Comparison of ENCODE assay signal across 22 cellular contexts in genomic region chrX:134891652-134892051, GRCh38.
"Had no signal": no experiment of that assay in that cellular context is flagged by ENCODE, and none has a peak within 500 bp of the region (broad histone marks: within the 10 kb centered on the region; RNA-seq: fewer than 3 reads in every experiment).

No MANE protein-coding gene starts in this region.

- H3K27ac ChIP-seq: dorsolateral prefrontal cortex, gastrocnemius medialis, lower lobe of right lung, ovary, psoas muscle, sigmoid colon, spleen, testis, tibial artery had no signal

- H3K9me3 ChIP-seq: gastrocnemius medialis, lower lobe of right lung, ovary, psoas muscle, sigmoid colon, spleen, testis, tibial artery had no signal

- H3K27me3 ChIP-seq: gastrocnemius medialis, ovary, sigmoid colon, spleen, testis, tibial artery had no signal

- H3K4me3 ChIP-seq: dorsolateral prefrontal cortex, gastrocnemius medialis, lower lobe of right lung, ovary, psoas muscle, sigmoid colon, spleen, testis, tibial artery had no signal

- ATAC-seq: gastrocnemius medialis; left ventricle myocardium superior; lower lobe of right lung; naive thymus-derived CD8-positive, alpha-beta T cell; psoas muscle; right cardiac atrium; stimulated activated memory B cell treated with anti-CD40 and anti-IgM and Interleukin-4, amounts not matched to agents 10 μg/mL and 1 μg/mL and 100 μg/mL, for 72 hours; stimulated activated naive CD8-positive, alpha-beta T cell treated with anti-CD3 and anti-CD28 coated beads, Interleukin-15, Interleukin-2, amounts not matched to agents 100 U/mL and 50 U/mL, for 24 hours had no signal

- H3K4me1 ChIP-seq: gastrocnemius medialis, lower lobe of right lung, psoas muscle, sigmoid colon, spleen, testis, tibial artery had no signal

- H3K36me3 ChIP-seq: ovary, tibial artery had no signal

- DNase-seq: dorsolateral prefrontal cortex; effector CD4-positive, alpha-beta T cell; foreskin fibroblast; gastrocnemius medialis; head of caudate nucleus; left ventricle myocardium superior; lower lobe of right lung; naive thymus-derived CD8-positive, alpha-beta T cell; nephron progenitor cell; nucleus accumbens; ovary; posterior cingulate gyrus; psoas muscle; right cardiac atrium; sigmoid colon; spleen; stimulated activated CD4-positive, alpha-beta T cell treated with anti-CD3 and anti-CD28 coated beads, Interleukin-4, amount 100 ng/mL, for 4 hours; stimulated activated naive CD8-positive, alpha-beta T cell treated with anti-CD3 and anti-CD28 coated beads, Interleukin-15, Interleukin-2, amounts not matched to agents 100 U/mL and 50 U/mL, for 24 hours; substantia nigra; testis; tibial artery had no signal
